20 cellular contexts compared by ENCODE assay signal in the genomic region with DNA sequence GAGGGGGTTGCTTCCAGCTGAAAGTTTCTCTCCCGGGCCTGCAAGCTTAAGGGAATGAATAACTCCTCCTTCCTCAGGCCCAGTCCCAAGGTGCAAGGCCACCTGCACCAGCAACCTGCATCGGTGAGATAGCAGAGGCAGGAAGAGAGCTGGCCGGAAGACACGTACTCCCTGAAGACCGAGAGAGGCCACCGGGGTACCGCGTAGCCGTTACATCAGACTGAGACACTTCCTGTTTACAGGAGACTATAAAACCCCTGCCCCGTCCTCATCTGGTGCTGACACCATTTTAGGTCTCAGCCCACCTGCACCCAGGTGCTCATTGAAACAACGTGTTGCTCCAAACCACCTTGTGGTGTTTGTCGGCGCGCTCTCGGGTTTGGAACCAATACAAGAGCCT. TPM values are rescaled to one million over a fixed set of nuclear protein-coding genes. Genes with fewer than 3 reads are reported as not detected.
DNase-seq lines count a peak whose midpoint lies in the region; ATAC-seq and TF ChIP-seq lines count a peak whose summit lies in the region.
"Had no signal": no experiment of that assay in that cellular context is flagged by ENCODE, and none has a peak within 500 bp of the region (broad histone marks: within the 10 kb centered on the region; RNA-seq: fewer than 3 reads in every experiment).

No MANE protein-coding gene starts in this region.

- TF ChIP-seq POLR2A in body of pancreas (IDR thresholded peaks at IDR 0.05) (no peak), lower leg skin (IDR thresholded peaks at IDR 0.05) (no peak)

- H3K4me3 Mint-ChIP-seq in activated CD8-positive, alpha-beta T cell treated with anti-CD3 and anti-CD28 coated beads, Interleukin-2, amount 10 ng/mL, durations not matched to agents 7 days and 5 days, result no peak overlapping the region
- H3K4me3 Mint-ChIP-seq: brain had no signal

- no peak overlapping the region for H3K9ac ChIP-seq in BLaER1 treated with 17β-estradiol and CSF1 and Interleukin-3, amounts not matched to agents 10 nM and 100 nM

- H3K4me3 ChIP-seq in BLaER1 treated with 17β-estradiol and CSF1 and Interleukin-3, amounts not matched to agents 10 nM and 100 nM, result no peak overlapping the region
- H3K4me3 ChIP-seq in Jurkat, Clone E6-1 (ENCODE audit: low read length), result no peak overlapping the region
- H3K4me3 ChIP-seq in body of pancreas, result no peak overlapping the region
- no peak overlapping the region for H3K4me3 ChIP-seq in lower leg skin (ENCODE audit: low read depth, poor library complexity, severe bottlenecking)
- H3K4me3 ChIP-seq: lower lobe of right lung, ovary, stomach had no signal

- no peaks in the 10 kb centered on the region for H3K9me3 Mint-ChIP-seq in activated CD8-positive, alpha-beta T cell treated with anti-CD3 and anti-CD28 coated beads, Interleukin-2, amount 10 ng/mL, durations not matched to agents 7 days and 5 days (ENCODE audit: insufficient read depth)
- H3K9me3 Mint-ChIP-seq: brain had no signal

- no peaks in the 10 kb centered on the region for H3K27me3 ChIP-seq in BLaER1 treated with 17β-estradiol and CSF1 and Interleukin-3, amounts not matched to agents 10 nM and 100 nM
- no peaks in the 10 kb centered on the region for H3K27me3 ChIP-seq in body of pancreas
- H3K27me3 ChIP-seq: ovary, stomach had no signal

- WGBS in body of pancreas, 2 donors, result 74 to 75% methylated on average over 8 to 15 of the region's 15 CpGs
- WGBS in lower leg skin, 2 donors, result 78 to 85% methylated on average over 15 of the region's 15 CpGs

- H3K36me3 Mint-ChIP-seq in activated CD8-positive, alpha-beta T cell treated with anti-CD3 and anti-CD28 coated beads, Interleukin-2, amount 10 ng/mL, durations not matched to agents 7 days and 5 days (ENCODE audit: low read depth), result peaks cover 9% of the 10 kb centered on the region
- H3K36me3 Mint-ChIP-seq: brain had no signal

- TF ChIP-seq CTCF in body of pancreas (IDR thresholded peaks at IDR 0.05) (no peak), lower leg skin (IDR thresholded peaks at IDR 0.05) (no peak)

- 0 out of 22 replicates have a peak overlapping the region, but pooled peaks of 2 of the 11 experiments have one; percentile 9 to 11 for H3K27ac ChIP-seq in BLaER1 treated with 17β-estradiol and CSF1 and Interleukin-3, amounts not matched to agents 10 nM and 100 nM
- no peak overlapping the region for H3K27ac ChIP-seq in body of pancreas
- no peak overlapping the region for H3K27ac ChIP-seq in caudate nucleus (ENCODE audit: low read depth, low read length)
- H3K27ac ChIP-seq: epithelial cell of prostate, lower lobe of right lung, ovary, stomach had no signal

- POLR2A ChIA-PET in activated CD8-positive, alpha-beta T cell treated with anti-CD3 and anti-CD28 coated beads, Interleukin-2, amount 10 ng/mL, durations not matched to agents 7 days and 5 days (lab: Charles Lee), result no interaction called here

- H3K4me1 ChIP-seq in BLaER1 treated with 17β-estradiol and CSF1 and Interleukin-3, amounts not matched to agents 10 nM and 100 nM, result peaks cover 17 to 29% (median 24%) of the 10 kb centered on the region in 10 experiments
- no peaks in the 10 kb centered on the region for H3K4me1 ChIP-seq in body of pancreas

- H3K9me3 ChIP-seq in BLaER1 treated with 17β-estradiol and CSF1 and Interleukin-3, amounts not matched to agents 10 nM and 100 nM (replicated peaks in 1 of 11), result 0 out of 22 replicates have a peak, but pooled peaks cover 0 to 5% (median 0%) of the 10 kb centered on the region in 11 experiments
- no peaks in the 10 kb centered on the region for H3K9me3 ChIP-seq in body of pancreas
- H3K9me3 ChIP-seq: lower lobe of right lung, ovary, stomach had no signal

- H4K20me1 ChIP-seq in BLaER1 treated with 17β-estradiol and CSF1 and Interleukin-3, amounts not matched to agents 10 nM and 100 nM, result no peaks in the 10 kb centered on the region

- ATAC-seq in activated CD8-positive, alpha-beta T cell treated with anti-CD3 and anti-CD28 coated beads, Interleukin-2, amount 10 ng/mL, durations not matched to agents 7 days and 5 days, result no peak
- ATAC-seq in body of pancreas, result no peak
- ATAC-seq: activated CD4-positive, CD25-positive, alpha-beta regulatory T cell treated with anti-CD3 and anti-CD28 coated beads, Interleukin-2, amount 50 U/mL, for 24 hours; lower lobe of right lung had no signal

- CTCF ChIA-PET in activated CD8-positive, alpha-beta T cell treated with anti-CD3 and anti-CD28 coated beads, Interleukin-2, amount 10 ng/mL, durations not matched to agents 7 days and 5 days (lab: Charles Lee), result interaction anchor here (0.6 to 2.5 kb wide), 3 partner anchors 48 to 504 kb away, joined by 3 to 10 read pairs (median 3); no protein-coding TSS in a partner anchor

- intact Hi-C loops in body of pancreas (cut with DNase I), result no loop called here
- intact Hi-C loops in lower leg skin (cut with DNase I; ENCODE audit: low total_unique reads), result no loop called here

- H3K4me2 ChIP-seq in BLaER1 treated with 17β-estradiol and CSF1 and Interleukin-3, amounts not matched to agents 10 nM and 100 nM, result peak overlapping the region in 8 of 11 experiments; percentile 23 to 54 (median 48); a peak in 13 of 22 replicates

- peak; percentile 43 for DNase-seq in Jurkat, Clone E6-1 (ENCODE audit: low read depth, low spot score)
- peak; percentile 53 for DNase-seq in activated CD8-positive, alpha-beta T cell treated with anti-CD3 and anti-CD28 coated beads, Interleukin-2, amount 10 ng/mL, durations not matched to agents 7 days and 5 days
- DNase-seq in germinal center (ENCODE audit: low spot score) (peak; percentile 17), cerebellum (ENCODE audit: low spot score) (no peak), body of pancreas (no peak), caudate nucleus (lab: John Stamatoyannopoulos, UW) (no peak), lower leg skin (ENCODE audit: low spot score in 2 of 2) (no peak)
- DNase-seq: GDM1, hypothalamus, IMR-90, lower lobe of right lung, NCI-H1694, NCI-H748 treated with DMSO at 0.1 percent for 48 hours, ovary, SIG-M5, stomach had no signal

- no peaks in the 10 kb centered on the region for H3K36me3 ChIP-seq in BLaER1 treated with 17β-estradiol and CSF1 and Interleukin-3, amounts not matched to agents 10 nM and 100 nM
- H3K36me3 ChIP-seq in body of pancreas (replicated peaks in 1 of 2; ENCODE audit: insufficient read depth in 1 of 2, low read depth in 2 of 2), result no peaks in the 10 kb centered on the region
- H3K36me3 ChIP-seq: lower lobe of right lung, ovary, stomach had no signal

- peaks cover 35% of the 10 kb centered on the region for H3K4me1 Mint-ChIP-seq in activated CD8-positive, alpha-beta T cell treated with anti-CD3 and anti-CD28 coated beads, Interleukin-2, amount 10 ng/mL, durations not matched to agents 7 days and 5 days (ENCODE audit: low read depth)
- H3K4me1 Mint-ChIP-seq: brain had no signal

- H3K27ac Mint-ChIP-seq in activated CD8-positive, alpha-beta T cell treated with anti-CD3 and anti-CD28 coated beads, Interleukin-2, amount 10 ng/mL, durations not matched to agents 7 days and 5 days, result peak overlapping the region; percentile 63
- H3K27ac Mint-ChIP-seq: brain had no signal

- H3K27me3 Mint-ChIP-seq in activated CD8-positive, alpha-beta T cell treated with anti-CD3 and anti-CD28 coated beads, Interleukin-2, amount 10 ng/mL, durations not matched to agents 7 days and 5 days (ENCODE audit: low read depth), result peaks cover 20% of the 10 kb centered on the region

RNA-seq across cellular contexts. Expression of gene PRNP, which starts 25.1 kb away (rescaled TPM):
- 28.4 TPM for polyA plus RNA-seq in Jurkat, Clone E6-1 (2012; ENCODE audit: insufficient read depth, insufficient read length)
- total RNA-seq in activated CD8-positive, alpha-beta T cell treated with anti-CD3 and anti-CD28 coated beads, Interleukin-2, amount 10 ng/mL, durations not matched to agents 7 days and 5 days, result 10 to 100 TPM; 41.8 to 42.6 TPM
- total RNA-seq in cerebellum, result 75.1 TPM
- total RNA-seq in body of pancreas, result 10 to 100 TPM; 25.1 to 39.2 TPM
- total RNA-seq in lower leg skin, result 100 to 1,000 TPM; 125 to 164 (median 136) TPM

Comparison
In these comparisons a context has a peak if more than half of its experiments do, and no peak if none do; other contexts are left out.
1. DNase-seq: peak in Jurkat, Clone E6-1 (single experiment), activated CD8-positive, alpha-beta T cell treated with anti-CD3 and anti-CD28 coated beads, Interleukin-2, amount 10 ng/mL, durations not matched to agents 7 days and 5 days (single experiment) and germinal center (single experiment); none in cerebellum (single experiment), body of pancreas (0 of 4), caudate nucleus (0 of 61) and lower leg skin (0 of 2).